In genomic region chr2:233384017-233384416, GRCh38 we compare ENCODE assay signal across 1 cellular context.
TF ChIP-seq lines count a peak whose summit lies in the region.

No MANE protein-coding gene starts in this region.

TF ChIP-seq in HepG2, 621 proteins besides CTCF, POLR2A, EP300 and RAD21 (continued from another document):
- no peak for TF ChIP-seq ZNF276 (CRISPR knock-in tag; IDR thresholded peaks at IDR 0.05; ENCODE audit: low read depth)
- no peak for TF ChIP-seq ZXDC (CRISPR knock-in tag; IDR thresholded peaks at IDR 0.05)
- TF ChIP-seq ZFP62 (CRISPR knock-in tag; IDR thresholded peaks at IDR 0.05), result no peak
- 0 out of 2 replicates have a peak, but pooled peaks have one; percentile 19 for TF ChIP-seq MAFF (IDR thresholded peaks at IDR 0.05; ENCODE audit: low read depth, low read length)
- TF ChIP-seq AGO2 (optimal IDR thresholded peaks at IDR 0.05; ENCODE audit: low read depth, low read length), result no peak
- TF ChIP-seq BATF2 (CRISPR knock-in tag; IDR thresholded peaks at IDR 0.05), result no peak
- no peak for TF ChIP-seq PLRG1 (conservative IDR thresholded peaks at IDR 0.05)
- TF ChIP-seq GZF1 (CRISPR knock-in tag; IDR thresholded peaks at IDR 0.05), result no peak
- peak; percentile 48; the same call in 1 of the 2 replicates for TF ChIP-seq ZBTB38 (CRISPR knock-in tag; IDR thresholded peaks at IDR 0.05)
- no peak for TF ChIP-seq RARA (CRISPR knock-in tag; IDR thresholded peaks at IDR 0.05)
- TF ChIP-seq PAWR (CRISPR knock-in tag; IDR thresholded peaks at IDR 0.05; ENCODE audit: borderline replicate concordance), result no peak
- TF ChIP-seq TIGD3 (CRISPR knock-in tag; IDR thresholded peaks at IDR 0.05; ENCODE audit: borderline replicate concordance), result no peak
